Comparison of ENCODE assay signal across 22 cellular contexts in genomic region chr2:142675398-142675797, GRCh38.
"Had no signal": no experiment of that assay in that cellular context is flagged by ENCODE, and none has a peak within 500 bp of the region (broad histone marks: within the 10 kb centered on the region; RNA-seq: fewer than 3 reads in every experiment).

No MANE protein-coding gene starts in this region.

- H3K36me3 ChIP-seq: esophagus muscularis mucosa, heart left ventricle, right lobe of liver, spleen, thoracic aorta, transverse colon had no signal

- H3K27me3 ChIP-seq: esophagus muscularis mucosa, heart left ventricle, right lobe of liver, spleen, transverse colon had no signal

- H3K27ac ChIP-seq: epithelial cell of prostate, esophagus muscularis mucosa, heart left ventricle, parathyroid adenoma, psoas muscle, right lobe of liver, spleen, thoracic aorta, transverse colon had no signal

- ATAC-seq: effector memory CD8-positive, alpha-beta T cell; heart left ventricle; naive thymus-derived CD4-positive, alpha-beta T cell; psoas muscle; right lobe of liver; stimulated activated memory B cell treated with anti-CD40 and anti-IgM and Interleukin-4, amounts not matched to agents 10 μg/mL and 1 μg/mL and 100 μg/mL, for 72 hours; stimulated activated naive CD8-positive, alpha-beta T cell treated with anti-CD3 and anti-CD28 coated beads, Interleukin-15, amount 100 ng/mL, for 72 hours had no signal

- DNase-seq: effector memory CD8-positive, alpha-beta T cell; heart left ventricle; hippocampal formation; kidney glomerular epithelial cell; mammary epithelial cell; naive thymus-derived CD4-positive, alpha-beta T cell; nephron progenitor cell; psoas muscle; retina; right lobe of liver; spleen; stimulated activated CD4-positive, alpha-beta T cell treated with anti-CD3 and anti-CD28 coated beads, Interleukin-15, amount 100 ng/mL, for 24 hours; stimulated activated CD4-positive, alpha-beta T cell treated with anti-CD3 and anti-CD28 coated beads, Interleukin-1b, Interleukin-23, amount 100 ng/mL, for 48 hours; stimulated activated CD4-positive, alpha-beta T cell treated with anti-CD3 and anti-CD28 coated beads, Interleukin-4, amount 100 ng/mL, for 24 hours; stimulated activated naive CD8-positive, alpha-beta T cell treated with anti-CD3 and anti-CD28 coated beads, Interleukin-15, amount 100 ng/mL, for 72 hours; substantia nigra; transverse colon had no signal

- H3K4me1 ChIP-seq: esophagus muscularis mucosa, heart left ventricle, parathyroid adenoma, psoas muscle, right lobe of liver, spleen, transverse colon had no signal

- H3K4me3 ChIP-seq: esophagus muscularis mucosa, heart left ventricle, psoas muscle, right lobe of liver, spleen, thoracic aorta, transverse colon had no signal

- H3K9me3 ChIP-seq: esophagus muscularis mucosa, heart left ventricle, psoas muscle, right lobe of liver, spleen, thoracic aorta, transverse colon had no signal
